9 cellular contexts compared by ENCODE assay signal in genomic region chr15:98953000-98953776, GRCh38. TPM values are rescaled to one million over a fixed set of nuclear protein-coding genes. Genes with fewer than 3 reads are reported as not detected.
DNase-seq lines count a peak whose midpoint lies in the region; ATAC-seq, FAIRE-seq and TF ChIP-seq lines count a peak whose summit lies in the region.
"Had no signal": no experiment of that assay in that cellular context is flagged by ENCODE, and none has a peak within 500 bp of the region (broad histone marks: within the 10 kb centered on the region; RNA-seq: fewer than 3 reads in every experiment).

No MANE protein-coding gene starts in this region.

- no peak for TF ChIP-seq CTCF in kidney (IDR thresholded peaks at IDR 0.05; ENCODE audit: borderline replicate concordance, extremely low read depth, insufficient read depth)
- TF ChIP-seq CTCF in vagina (IDR thresholded peaks at IDR 0.05), result no peak
- TF ChIP-seq CTCF in omental fat pad (IDR thresholded peaks at IDR 0.05), result no peak

- no peaks in the 10 kb centered on the region for H3K9me3 ChIP-seq in kidney (ENCODE audit: control insufficient read depth in 1 of 2, low read length in 2 of 2)
- H3K9me3 ChIP-seq in vagina, result no peaks in the 10 kb centered on the region

- intact Hi-C loops in kidney (cut with DNase I) (no loop called here), vagina (cut with DNase I) (no loop called here)

- H3K4me1 ChIP-seq in kidney (ENCODE audit: control insufficient read depth in 1 of 2, insufficient read depth in 1 of 2, low read depth in 1 of 2, low read length in 2 of 2) (peaks cover 15 to 22% of the 10 kb centered on the region in 2 donors), vagina (peaks cover 31% of the 10 kb centered on the region)

- H3K9ac ChIP-seq in kidney (ENCODE audit: low read length in 2 of 2), result no peak overlapping the region

- no peak for ATAC-seq in omental fat pad (ENCODE audit: low FRiP score)

- no peaks in the 10 kb centered on the region for H3K27me3 ChIP-seq in vagina

- peaks cover 18 to 59% of the 10 kb centered on the region in 2 donors for H3K36me3 ChIP-seq in kidney (ENCODE audit: control insufficient read depth in 1 of 2, insufficient read depth in 2 of 2, low read length in 2 of 2)
- peaks cover 0 to 38% of the 10 kb centered on the region in 2 donors for H3K36me3 ChIP-seq in vagina

- no peak for FAIRE-seq in kidney (lab: Jason Lieb, UNC)

- peak overlapping the region; percentile 64 to 80 for H3K27ac ChIP-seq in kidney (ENCODE audit: low read depth in 2 of 2, low read length in 2 of 2)
- peak overlapping the region; percentile 79 for H3K27ac ChIP-seq in vagina

- no peak overlapping the region for H3K4me3 ChIP-seq in kidney (ENCODE audit: low read length in 2 of 2)
- H3K4me3 ChIP-seq in vagina, result no peak overlapping the region

- DNase-seq in stimulated activated CD4-positive, alpha-beta T cell treated with anti-CD3 and anti-CD28 coated beads, Interleukin-12 subunit alpha, Interleukin-12 subunit beta, amount 100 ng/mL, for 48 hours (ENCODE audit: low read depth in 2 of 3, low spot score in 1 of 3), result peak in 2 of 3 donors; percentile 8 to 15
- DNase-seq in stimulated activated CD4-positive, alpha-beta T cell treated with anti-CD3 and anti-CD28 coated beads, Interleukin-2, amount 100 ng/mL, for 24 hours, result no peak
- DNase-seq in NK-92 (lab: John Stamatoyannopoulos, UW; ENCODE audit: unreplicated experiment), result peak; percentile 30
- DNase-seq in kidney, result no peak
- DNase-seq in vagina (ENCODE audit: extremely low spot score in 2 of 2), result no peak
- DNase-seq in HCEC 1CT, result no peak
- DNase-seq in omental fat pad (ENCODE audit: low spot score), result no peak
- DNase-seq in activated gamma-delta T cell (lab: John Stamatoyannopoulos, UW), result no peak

- no peak for TF ChIP-seq POLR2A in vagina (IDR thresholded peaks at IDR 0.05)

RNA-seq across cellular contexts. Expression of gene PGPEP1L, which starts 54.4 kb away (rescaled TPM):
- total RNA-seq in kidney (1.1 TPM), vagina (not detected), omental fat pad (not detected)
- 1.1 TPM for polyA plus RNA-seq in kidney (ENCODE audit: insufficient read depth, low read depth, low replicate concordance)
- polyA plus RNA-seq: IgD-negative memory B cell had no signal

Comparison
In these comparisons a context has a peak if more than half of its experiments do, and no peak if none do; other contexts are left out.
1. DNase-seq: peak in stimulated activated CD4-positive, alpha-beta T cell treated with anti-CD3 and anti-CD28 coated beads, Interleukin-12 subunit alpha, Interleukin-12 subunit beta, amount 100 ng/mL, for 48 hours (2 of 3) and NK-92 (single experiment); none in stimulated activated CD4-positive, alpha-beta T cell treated with anti-CD3 and anti-CD28 coated beads, Interleukin-2, amount 100 ng/mL, for 24 hours (0 of 2), kidney (single experiment), vagina (0 of 2), HCEC 1CT (single experiment), omental fat pad (single experiment) and activated gamma-delta T cell (single experiment).